18 cellular contexts compared by ENCODE assay signal in genomic region chr3:170865209-170866094, GRCh38. TPM values are rescaled to one million over a fixed set of nuclear protein-coding genes. Genes with fewer than 3 reads are reported as not detected.
DNase-seq lines count a peak whose midpoint lies in the region; ATAC-seq and TF ChIP-seq lines count a peak whose summit lies in the region.
"Had no signal": no experiment of that assay in that cellular context is flagged by ENCODE, and none has a peak within 500 bp of the region (broad histone marks: within the 10 kb centered on the region; RNA-seq: fewer than 3 reads in every experiment).

No MANE protein-coding gene starts in this region.

- H3K4me3 ChIP-seq in HUES48 (ENCODE audit: low read depth, low read length) (no peak overlapping the region), tibial nerve (no peak overlapping the region)

- no peaks in the 10 kb centered on the region for H3K9me3 ChIP-seq in HUES48 (ENCODE audit: control insufficient read depth, insufficient read depth, low read length)
- H3K9me3 ChIP-seq in tibial nerve: no peaks in the 10 kb centered on the region
- H3K9me3 ChIP-seq: Caco-2, neutrophil had no signal

- H3K27ac Mint-ChIP-seq in activated T-cell treated with anti-CD3 and anti-CD28 coated beads, Interleukin-2, amount 50 U/mL, for 24 hours: peak overlapping the region; percentile 58
- no peak overlapping the region for H3K27ac Mint-ChIP-seq in activated T-cell treated with anti-CD3 and anti-CD28 coated beads, Interleukin-2, amount 50 U/mL, for 72 hours
- no peak overlapping the region for H3K27ac Mint-ChIP-seq in neural crest cell (ENCODE audit: unreplicated experiment)
- H3K27ac Mint-ChIP-seq: activated CD4-positive, alpha-beta T cell treated with anti-CD3 and anti-CD28 coated beads for 36 hours had no signal

- TF ChIP-seq POLR2A in tibial nerve (IDR thresholded peaks at IDR 0.05): no peak

- no peak overlapping the region for H3K4me3 Mint-ChIP-seq in activated T-cell treated with anti-CD3 and anti-CD28 coated beads, Interleukin-2, amount 50 U/mL, for 24 hours
- H3K4me3 Mint-ChIP-seq in activated T-cell treated with anti-CD3 and anti-CD28 coated beads, Interleukin-2, amount 50 U/mL, for 72 hours: no peak overlapping the region
- peak overlapping the region; percentile 39 for H3K4me3 Mint-ChIP-seq in neural crest cell
- H3K4me3 Mint-ChIP-seq: activated CD4-positive, alpha-beta T cell treated with anti-CD3 and anti-CD28 coated beads for 36 hours had no signal

- H3K36me3 Mint-ChIP-seq in activated T-cell treated with anti-CD3 and anti-CD28 coated beads, Interleukin-2, amount 50 U/mL, for 24 hours (ENCODE audit: low read depth): peaks cover 58% of the 10 kb centered on the region
- peaks cover 12 to 20% of the 10 kb centered on the region in 2 donors for H3K36me3 Mint-ChIP-seq in activated T-cell treated with anti-CD3 and anti-CD28 coated beads, Interleukin-2, amount 50 U/mL, for 72 hours (ENCODE audit: insufficient read depth in 2 of 2)
- H3K36me3 Mint-ChIP-seq in neural crest cell (ENCODE audit: low read depth): peaks cover 28% of the 10 kb centered on the region

- H3K27ac ChIP-seq in HUES48 (ENCODE audit: low read depth, low read length) (peak overlapping the region; percentile 34), tibial nerve (no peak overlapping the region)
- H3K27ac ChIP-seq: brain microvascular endothelial cell, foreskin keratinocyte, neutrophil had no signal

- no peaks in the 10 kb centered on the region for H3K27me3 Mint-ChIP-seq in activated T-cell treated with anti-CD3 and anti-CD28 coated beads, Interleukin-2, amount 50 U/mL, for 24 hours
- no peaks in the 10 kb centered on the region for H3K27me3 Mint-ChIP-seq in activated T-cell treated with anti-CD3 and anti-CD28 coated beads, Interleukin-2, amount 50 U/mL, for 72 hours (ENCODE audit: low read depth)
- no peaks in the 10 kb centered on the region for H3K27me3 Mint-ChIP-seq in neural crest cell (ENCODE audit: low read depth)
- H3K27me3 Mint-ChIP-seq: activated CD4-positive, alpha-beta T cell treated with anti-CD3 and anti-CD28 coated beads for 36 hours had no signal

- TF ChIP-seq CTCF in neural crest cell (conservative IDR thresholded peaks at IDR 0.05): no peak
- no peak for TF ChIP-seq CTCF in tibial nerve (IDR thresholded peaks at IDR 0.05)

- H3K36me3 ChIP-seq in HUES48 (ENCODE audit: control insufficient read depth, insufficient read depth, low read length) (peaks cover 40% of the 10 kb centered on the region), tibial nerve (peaks cover 0 to 28% (median 12%) of the 10 kb centered on the region in 3 donors)

- H3K27me3 ChIP-seq in HUES48 (ENCODE audit: control insufficient read depth, insufficient read depth, low read length) (no peaks in the 10 kb centered on the region), tibial nerve (no peaks in the 10 kb centered on the region)
- H3K27me3 ChIP-seq: brain microvascular endothelial cell, foreskin keratinocyte, neutrophil had no signal

- DNase-seq in activated T-cell treated with anti-CD3 and anti-CD28 coated beads, Interleukin-2, amount 50 U/mL, for 24 hours: peak; percentile 43
- DNase-seq in activated T-cell treated with anti-CD3 and anti-CD28 coated beads, Interleukin-2, amount 50 U/mL, for 72 hours: no peak
- DNase-seq in neural crest cell (ENCODE audit: low read depth, low spot score): no peak
- no peak for DNase-seq in tibial nerve (ENCODE audit: low spot score in 2 of 2)
- no peak for DNase-seq in HEK293T (ENCODE audit: extremely low spot score)
- DNase-seq in HPDE6-E6E7 (ENCODE audit: extremely low spot score): no peak
- DNase-seq: activated CD4-positive, alpha-beta T cell treated with anti-CD3 and anti-CD28 coated beads for 36 hours; activated effector memory CD4-positive, alpha-beta T cell treated with anti-CD3 and anti-CD28 coated beads, Interleukin-2, amount 50 U/mL, for 16 hours; brain microvascular endothelial cell; Caco-2; effector memory CD4-positive, alpha-beta T cell; MV-4-11; NCI-H2171 treated with DMSO at 0.1 percent for 48 hours; T-helper 1 cell had no signal

- no peak for ATAC-seq in activated T-cell treated with anti-CD3 and anti-CD28 coated beads, Interleukin-2, amount 50 U/mL, for 72 hours (replicated peaks in 1 of 2)
- no peak for ATAC-seq in SK-N-SH treated with all-trans-retinoic acid at 6 μM for 48 hours
- ATAC-seq: activated CD4-positive, alpha-beta T cell treated with anti-CD3 and anti-CD28 coated beads for 36 hours had no signal

- H3K9me3 Mint-ChIP-seq in activated T-cell treated with anti-CD3 and anti-CD28 coated beads, Interleukin-2, amount 50 U/mL, for 24 hours: no peaks in the 10 kb centered on the region
- no peaks in the 10 kb centered on the region for H3K9me3 Mint-ChIP-seq in activated T-cell treated with anti-CD3 and anti-CD28 coated beads, Interleukin-2, amount 50 U/mL, for 72 hours
- H3K9me3 Mint-ChIP-seq in neural crest cell: no peaks in the 10 kb centered on the region

- 89 to 90% methylated on average over 10 of the region's 10 CpGs for WGBS in tibial nerve, 2 donors

- H3K4me1 Mint-ChIP-seq in activated T-cell treated with anti-CD3 and anti-CD28 coated beads, Interleukin-2, amount 50 U/mL, for 24 hours (ENCODE audit: low read depth): peaks cover 17% of the 10 kb centered on the region
- peaks cover 15% of the 10 kb centered on the region for H3K4me1 Mint-ChIP-seq in activated T-cell treated with anti-CD3 and anti-CD28 coated beads, Interleukin-2, amount 50 U/mL, for 72 hours (ENCODE audit: low read depth)
- peaks cover 35% of the 10 kb centered on the region for H3K4me1 Mint-ChIP-seq in neural crest cell

- POLR2A ChIA-PET in HEK293T (lab: Yijun Ruan, JAX): no interaction called here

- H3K9ac ChIP-seq in HUES48 (ENCODE audit: low read depth, low read length): no peak overlapping the region

- CTCF ChIA-PET in HEK293T (lab: Yijun Ruan, JAX): no interaction called here

- no peaks in the 10 kb centered on the region for H3K4me1 ChIP-seq in HUES48 (ENCODE audit: control insufficient read depth, insufficient read depth, low read length)
- peaks cover 0 to 24% (median 23%) of the 10 kb centered on the region in 4 donors for H3K4me1 ChIP-seq in tibial nerve

- no peak for TF ChIP-seq EP300 in tibial nerve (IDR thresholded peaks at IDR 0.05)

TF ChIP-seq in SK-N-SH treated with all-trans-retinoic acid at 6 μM for 48 hours, 23 proteins besides CTCF, POLR2A, EP300 and RAD21 (continues in another document):
- TF ChIP-seq ZNF70 (CRISPR knock-in tag; IDR thresholded peaks at IDR 0.05) (no peak), ISL1 (CRISPR knock-in tag; IDR thresholded peaks at IDR 0.05) (no peak), RARB (CRISPR knock-in tag; IDR thresholded peaks at IDR 0.05) (no peak), TCF4 (CRISPR knock-in tag; IDR thresholded peaks at IDR 0.05; ENCODE audit: borderline replicate concordance) (no peak), ZC3H10 (CRISPR knock-in tag; IDR thresholded peaks at IDR 0.05) (no peak), TOX (CRISPR knock-in tag; IDR thresholded peaks at IDR 0.05; ENCODE audit: borderline replicate concordance) (no peak)

TF ChIP-seq in HEK293T, 16 proteins besides CTCF, POLR2A, EP300 and RAD21:
- TF ChIP-seq FOXK2 (IDR thresholded peaks at IDR 0.05) (no peak), NFRKB (IDR thresholded peaks at IDR 0.05) (no peak), PKNOX1 (IDR thresholded peaks at IDR 0.05) (no peak), ZNF384 (IDR thresholded peaks at IDR 0.05) (no peak), FOXM1 (IDR thresholded peaks at IDR 0.05; ENCODE audit: borderline replicate concordance) (no peak), SUZ12 (IDR thresholded peaks at IDR 0.05) (no peak), L3MBTL2 (conservative IDR thresholded peaks at IDR 0.05) (no peak), ELF4 (IDR thresholded peaks at IDR 0.05) (no peak), HDGF (IDR thresholded peaks at IDR 0.05; ENCODE audit: borderline replicate concordance) (no peak)
TF ChIP-seq in HEK293T: peak in this region for 0.

RNA-seq across cellular contexts. Expression of gene RPL22L1, which starts 4.5 kb away (rescaled TPM):
- total RNA-seq in activated T-cell treated with anti-CD3 and anti-CD28 coated beads, Interleukin-2, amount 50 U/mL, for 72 hours: 100 to 1,000 TPM; 218 to 246 TPM
- 89.6 and 89.7 TPM in 2 replicates for total RNA-seq in neural crest cell
- 10 to 100 TPM; 59.0 to 96.6 (median 88.2) TPM for total RNA-seq in tibial nerve

RNA-seq across cellular contexts. Expression of gene EIF5A2, which starts 43.0 kb away (rescaled TPM):
- 1 to 10 TPM; 6.0 to 7.1 TPM for total RNA-seq in activated T-cell treated with anti-CD3 and anti-CD28 coated beads, Interleukin-2, amount 50 U/mL, for 72 hours
- total RNA-seq in neural crest cell (6.0 and 8.8 TPM in 2 replicates), tibial nerve (10 to 100 TPM in 1 of 4 donors, 1 to 10 TPM in 3; 3.6 to 12.6 (median 6.5) TPM)
